In the genomic region with DNA sequence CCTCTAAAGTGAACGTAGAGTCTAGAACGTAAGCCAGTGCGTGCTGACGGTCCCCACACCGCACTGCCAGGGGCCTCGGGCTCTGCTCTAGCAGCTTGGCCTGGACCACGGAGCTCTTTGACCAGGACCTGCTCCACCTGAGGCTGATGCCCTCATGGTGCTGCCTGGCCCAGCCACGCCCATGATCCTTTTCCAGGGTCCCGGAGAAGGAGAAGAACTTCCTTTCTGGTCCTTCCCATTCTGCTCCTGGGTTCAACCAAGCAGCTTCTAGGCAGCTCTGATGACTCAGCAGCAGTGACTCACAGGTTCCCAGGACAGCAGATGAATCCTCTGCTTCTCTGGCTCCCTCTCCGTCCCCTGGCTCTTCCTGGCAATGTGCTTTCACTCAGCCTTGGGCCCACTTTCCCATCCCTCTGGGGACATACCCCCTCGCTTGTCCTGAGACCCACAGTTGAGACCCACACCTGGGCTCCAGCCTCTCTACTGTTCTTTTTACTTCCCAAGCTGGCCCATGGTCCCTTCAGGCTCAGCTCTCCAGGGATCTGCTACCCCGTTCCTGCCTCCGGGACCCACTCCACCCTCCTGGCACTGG, we compare ENCODE assay signal across 8 cellular contexts.
DNase-seq lines count a peak whose midpoint lies in the region; ATAC-seq and TF ChIP-seq lines count a peak whose summit lies in the region.

No MANE protein-coding gene starts in this region.

- H3K4me3 ChIP-seq in retinal pigment epithelial cell (ENCODE audit: low read length), result no peak overlapping the region

- no peak for TF ChIP-seq CTCF in retinal pigment epithelial cell (conservative IDR thresholded peaks at IDR 0.05; ENCODE audit: low read depth, low read length)

- DNase-seq in GDM1 (lab: John Stamatoyannopoulos, UW) (peak; percentile 23), RPMI7951 (ENCODE audit: low read depth) (peak; percentile 53), fibroblast of the conjunctiva (ENCODE audit: low read depth) (peak; percentile 75), retinal pigment epithelial cell (ENCODE audit: low read depth) (peak; percentile 14)

- ATAC-seq in GM19035 (IDR thresholded peaks at IDR 0.05; ENCODE audit: unreplicated experiment), result no peak
- no peak for ATAC-seq in HG03457 (IDR thresholded peaks at IDR 0.05; ENCODE audit: unreplicated experiment)
- no peak for ATAC-seq in HG02938 (IDR thresholded peaks at IDR 0.05; ENCODE audit: unreplicated experiment)
- ATAC-seq in GM21447 (IDR thresholded peaks at IDR 0.05; ENCODE audit: unreplicated experiment), result no peak

Comparison
In these comparisons a context has a peak if more than half of its experiments do, and no peak if none do; other contexts are left out.
1. DNase-seq: peak in every context shown above with its lines; median percentile 75 in fibroblast of the conjunctiva; 53 in RPMI7951; 23 in GDM1; 14 in retinal pigment epithelial cell.